ENCODE assay signal across 9 cellular contexts in the genomic region with DNA sequence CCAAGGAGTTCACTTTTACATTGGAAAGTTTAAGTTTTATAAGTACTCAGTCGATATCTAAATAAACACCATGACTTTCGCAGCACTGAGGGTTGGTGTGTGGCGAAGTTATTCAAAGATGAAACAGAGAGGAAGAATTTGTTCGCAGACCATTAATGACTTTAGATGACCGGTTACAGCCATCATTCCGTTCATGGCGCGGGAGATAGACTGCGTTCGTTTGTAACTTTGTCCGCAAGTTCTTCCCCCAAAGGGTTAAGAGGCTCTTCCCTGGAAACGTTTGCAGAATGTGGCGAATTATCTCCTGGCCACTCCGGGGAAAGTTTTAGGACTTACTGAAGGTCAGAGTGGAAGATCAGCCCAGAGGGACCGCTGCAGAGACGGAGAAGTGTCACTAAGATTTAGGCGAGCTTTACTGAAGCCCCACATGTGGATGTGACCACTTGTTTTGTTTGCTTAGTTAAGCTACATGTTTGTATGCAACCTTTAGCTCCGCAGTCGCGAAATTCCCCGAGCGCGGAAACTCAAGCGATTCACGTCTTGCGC. TPM values are rescaled to one million over a fixed set of nuclear protein-coding genes. Genes with fewer than 3 reads are reported as not detected.
DNase-seq lines count a peak whose midpoint lies in the region; ATAC-seq, FAIRE-seq and TF ChIP-seq lines count a peak whose summit lies in the region.
"Had no signal": no experiment of that assay in that cellular context is flagged by ENCODE, and none has a peak within 500 bp of the region (broad histone marks: within the 10 kb centered on the region; RNA-seq: fewer than 3 reads in every experiment).

No MANE protein-coding gene starts in this region.

- no peak for TF ChIP-seq CTCF in AG09309 (IDR thresholded peaks at IDR 0.05; ENCODE audit: control insufficient read depth, insufficient read depth, low read depth, low read length, missing control alignments)
- no peak for TF ChIP-seq CTCF in HCT116 (IDR thresholded peaks at IDR 0.05 in 2 of 3, conservative IDR thresholded peaks at IDR 0.05 in 1 of 3; ENCODE audit: borderline replicate concordance in 1 of 3, insufficient read depth in 1 of 3, low read depth in 2 of 3, low read length in 2 of 3)
- TF ChIP-seq CTCF in mammary epithelial cell (conservative IDR thresholded peaks at IDR 0.05 in 1 of 2, IDR thresholded peaks at IDR 0.05 in 1 of 2; ENCODE audit: extremely low read depth in 1 of 2, insufficient read depth in 1 of 2, low read depth in 1 of 2, low read length in 2 of 2) = no peak
- no peak for TF ChIP-seq CTCF in transverse colon (IDR thresholded peaks at IDR 0.05)
- no peak for TF ChIP-seq CTCF in kidney (IDR thresholded peaks at IDR 0.05; ENCODE audit: borderline replicate concordance, extremely low read depth, insufficient read depth)

- DNase-seq in AG09309 (ENCODE audit: low read depth) = no peak
- no peak for DNase-seq in HCT116 (ENCODE audit: low read depth, low spot score)
- DNase-seq in mammary epithelial cell = no peak
- DNase-seq in memory B cell (ENCODE audit: low spot score in 2 of 2) = peak in 1 of 2 donors; percentile 14
- no peak for DNase-seq in transverse colon
- DNase-seq in kidney = no peak
- DNase-seq in T-cell = no peak
- DNase-seq in stimulated activated CD4-positive, alpha-beta T cell treated with anti-CD3 and anti-CD28 coated beads, Interleukin-12 subunit alpha, Interleukin-12 subunit beta, amount 100 ng/mL, for 4 hours = no peak

- H3K9me3 ChIP-seq in HCT116 (ENCODE audit: control insufficient read depth in 1 of 2, insufficient read depth in 1 of 2, low read depth in 1 of 2, low read length in 2 of 2) = no peaks in the 10 kb centered on the region
- no peaks in the 10 kb centered on the region for H3K9me3 ChIP-seq in mammary epithelial cell (replicated peaks; ENCODE audit: insufficient read depth, low read length)
- H3K9me3 ChIP-seq in transverse colon = no peaks in the 10 kb centered on the region
- H3K9me3 ChIP-seq in kidney (ENCODE audit: control insufficient read depth in 1 of 2, low read length in 2 of 2) = peaks cover 0 to 2% of the 10 kb centered on the region in 2 donors
- H3K9me3 ChIP-seq: upper lobe of left lung had no signal

- dilution Hi-C loops in mammary epithelial cell (cut with HindIII; ENCODE audit: low sequenced_read_pairs) = no loop called here

- H2AFZ ChIP-seq in HCT116 (ENCODE audit: low read depth, low read length, poor library complexity, severe bottlenecking) = peak overlapping the region; percentile 62
- peak overlapping the region; percentile 85 for H2AFZ ChIP-seq in mammary epithelial cell (ENCODE audit: low read depth, low read length)

- TF ChIP-seq POLR2A in HCT116 (IDR thresholded peaks at IDR 0.05; ENCODE audit: borderline replicate concordance, extremely low read depth, insufficient read depth, insufficient read length) (no peak), transverse colon (IDR thresholded peaks at IDR 0.05) (no peak)

- H3K9ac ChIP-seq in HCT116 (ENCODE audit: low read length) (peak overlapping the region; percentile 61), mammary epithelial cell (ENCODE audit: insufficient read depth, low read length) (no peak overlapping the region), kidney (ENCODE audit: low read length in 2 of 2) (no peak overlapping the region)

- no peak for TF ChIP-seq EP300 in transverse colon (IDR thresholded peaks at IDR 0.05; ENCODE audit: low read depth)

- FAIRE-seq in kidney (lab: Jason Lieb, UNC) = no peak

- H3K27me3 Mint-ChIP-seq in memory B cell (peaks cover 26% of the 10 kb centered on the region), T-cell (peaks cover 51 to 78% of the 10 kb centered on the region in 2 donors)

- H3K27ac ChIP-seq in HCT116 (ENCODE audit: low read depth, low read length) (no peak overlapping the region), mammary epithelial cell (ENCODE audit: insufficient read depth, low read depth, low read length) (no peak overlapping the region), transverse colon (no peak overlapping the region), kidney (ENCODE audit: low read depth in 2 of 2, low read length in 2 of 2) (no peak overlapping the region)
- H3K27ac ChIP-seq: upper lobe of left lung had no signal

- H3K4me3 Mint-ChIP-seq in memory B cell (no peak overlapping the region), T-cell (peak overlapping the region in 1 of 3 donors; percentile 19)

- in situ Hi-C loops in mammary epithelial cell (cut with MboI; ENCODE audit: low sequenced_read_pairs in 2 of 2) = no loop called here
- in situ Hi-C loops in transverse colon (cut with MboI; ENCODE audit: low pct_ligation_motif_present in 1 of 4, low pct_unique_long_range_greater_than_20kb in 1 of 4, low sequenced_read_pairs in 3 of 4) = no loop called here

- H3K36me3 Mint-ChIP-seq in memory B cell (no peaks in the 10 kb centered on the region), T-cell (peaks cover 10% of the 10 kb centered on the region)

- POLR2A ChIA-PET in HCT116 (lab: Charles Lee) = interaction anchor here (1.2 to 1.4 kb wide), 2 partner anchors 232 to 235 kb away, joined by 4 read pairs; no protein-coding TSS in a partner anchor
- POLR2A ChIA-PET in T-cell (lab: Charles Lee) = no interaction called here

- H4K20me1 ChIP-seq in HCT116 (ENCODE audit: insufficient read depth) (no peaks in the 10 kb centered on the region), mammary epithelial cell (ENCODE audit: insufficient read depth, low read length) (no peaks in the 10 kb centered on the region)

- no peaks in the 10 kb centered on the region for H3K9me2 ChIP-seq in HCT116 (ENCODE audit: insufficient read depth)

- H3K79me2 ChIP-seq in HCT116 (ENCODE audit: insufficient read depth, low read length) (peaks cover 11% of the 10 kb centered on the region), mammary epithelial cell (ENCODE audit: insufficient read depth, low read length) (peaks cover 19% of the 10 kb centered on the region)

- no peaks in the 10 kb centered on the region for H3K9me3 Mint-ChIP-seq in memory B cell
- peaks cover 0 to 6% (median 0%) of the 10 kb centered on the region in 3 donors for H3K9me3 Mint-ChIP-seq in T-cell

- peaks cover 8% of the 10 kb centered on the region for H3K4me1 Mint-ChIP-seq in memory B cell
- peaks cover 15 to 27% (median 18%) of the 10 kb centered on the region in 3 donors for H3K4me1 Mint-ChIP-seq in T-cell

- H3K36me3 ChIP-seq in HCT116 (ENCODE audit: control insufficient read depth in 1 of 2, insufficient read depth in 2 of 2, low read length in 2 of 2) (no peaks in the 10 kb centered on the region), mammary epithelial cell (ENCODE audit: insufficient read depth, low read length) (no peaks in the 10 kb centered on the region), transverse colon (no peaks in the 10 kb centered on the region), kidney (ENCODE audit: control insufficient read depth in 1 of 2, insufficient read depth in 2 of 2, low read length in 2 of 2) (no peaks in the 10 kb centered on the region)
- H3K36me3 ChIP-seq: upper lobe of left lung had no signal

- intact Hi-C loops in HCT116 (cut with micrococcal nuclease) = loop anchor here (2.0 to 10.0 kb wide), 4 partner anchors 313 to 530 kb away; a partner anchor contains a TSS
- intact Hi-C loops in mammary epithelial cell (cut with micrococcal nuclease) = loop anchor here (1.0 to 2.0 kb wide), 2 partner anchors 152 to 234 kb away; no protein-coding TSS in a partner anchor
- intact Hi-C loops in transverse colon (cut with DNase I; ENCODE audit: low total_unique reads) = loop anchor here (5.0 kb wide), 1 partner anchor 233 kb away; no protein-coding TSS in a partner anchor
- intact Hi-C loops in kidney (cut with DNase I) = loop anchor here (10.0 kb wide), 1 partner anchor 146 kb away; no protein-coding TSS in a partner anchor

- H3K27me3 ChIP-seq in HCT116 (ENCODE audit: insufficient read depth, low read length) (no peaks in the 10 kb centered on the region), mammary epithelial cell (ENCODE audit: insufficient read depth, low read length) (peaks cover 3% of the 10 kb centered on the region), transverse colon (peaks cover 89% of the 10 kb centered on the region)

- BruUV-seq in HCT116 (replicated peaks; lab: Mats Ljungman, UMichigan) = no TSS peak
- BruUV-seq in mammary epithelial cell (replicated peaks; lab: Mats Ljungman, UMichigan) = no TSS peak

- H3K27ac Mint-ChIP-seq in memory B cell = peak overlapping the region; percentile 55
- H3K27ac Mint-ChIP-seq in T-cell = peak overlapping the region in 1 of 2 donors; percentile 72

- TF ChIP-seq RAD21 in HCT116 (IDR thresholded peaks at IDR 0.05; ENCODE audit: low read depth) = no peak

- H3K4me3 ChIP-seq in AG09309 (ENCODE audit: control insufficient read depth, low read depth, low read length) (peak overlapping the region; percentile 60), HCT116 (replicated peaks in 1 of 2; ENCODE audit: low read depth in 1 of 2, low read length in 2 of 2) (peak overlapping the region; percentile 37 to 52), mammary epithelial cell (replicated peaks in 1 of 3; ENCODE audit: insufficient read depth in 1 of 3, low read depth in 2 of 3, low read length in 3 of 3) (peak overlapping the region; percentile 40 to 49 (median 43)), transverse colon (no peak overlapping the region), kidney (ENCODE audit: low read length in 2 of 2) (peak overlapping the region in 1 of 2 donors; percentile 22)
- H3K4me3 ChIP-seq: upper lobe of left lung had no signal

- no peak for ATAC-seq in HCT116
- no peak for ATAC-seq in memory B cell (ENCODE audit: low read depth)
- ATAC-seq in T-cell (replicated peaks in 1 of 4) = no peak

- RAD21 ChIA-PET in HCT116 (lab: Charles Lee; ENCODE audit: low non-redundant PET in 1 of 2, low total read pairs in 2 of 2, uncharacterized antibody in 2 of 2, unreplicated experiment in 2 of 2) = interaction anchor here in 1 of 2 experiments (0.7 to 1.3 kb wide), 3 partner anchors 208 to 235 kb away, joined by 3 to 9 read pairs (median 4); no protein-coding TSS in a partner anchor

- 30% methylated on average over 16 of the region's 26 CpGs for WGBS in mammary epithelial cell (ENCODE audit: low coverage, missing lambda C conversion rate)
- 14 to 23% methylated on average over 16 to 26 of the region's 26 CpGs for WGBS in transverse colon (ENCODE audit: low coverage in 1 of 2), 2 donors

- H3K4me1 ChIP-seq in HCT116 (ENCODE audit: control insufficient read depth in 1 of 2, insufficient read depth in 2 of 2, low read length in 2 of 2) = peaks cover 8 to 35% of the 10 kb centered on the region in 2 experiments; a peak in 3 of 4 replicates
- H3K4me1 ChIP-seq in mammary epithelial cell (ENCODE audit: insufficient read depth, low read length) = peaks cover 18% of the 10 kb centered on the region
- peaks cover 0 to 24% (median 22%) of the 10 kb centered on the region in 4 donors for H3K4me1 ChIP-seq in transverse colon
- H3K4me1 ChIP-seq in kidney (ENCODE audit: control insufficient read depth in 1 of 2, insufficient read depth in 1 of 2, low read depth in 1 of 2, low read length in 2 of 2) = peaks cover 0 to 4% of the 10 kb centered on the region in 2 donors

- CTCF ChIA-PET in HCT116 (lab: Charles Lee) = interaction anchor here (1.0 to 1.4 kb wide), 14 partner anchors 10 to 530 kb away, joined by 3 to 22 read pairs (median 4); no protein-coding TSS in a partner anchor
- CTCF ChIA-PET in mammary epithelial cell (lab: Charles Lee; ENCODE audit: low non-redundant PET) = interaction anchor here (0.6 to 0.8 kb wide), 2 partner anchors 86 to 234 kb away, joined by 7 to 9 read pairs; no protein-coding TSS in a partner anchor
- CTCF ChIA-PET in T-cell (lab: Charles Lee) = interaction anchor here (0.6 to 4.0 kb wide), 7 partner anchors 10 to 367 kb away, joined by 3 to 27 read pairs (median 4); no protein-coding TSS in a partner anchor

- peak overlapping the region; percentile 79 for H3K4me2 ChIP-seq in HCT116 (ENCODE audit: low read length)
- H3K4me2 ChIP-seq in mammary epithelial cell (ENCODE audit: insufficient read depth, low read depth, low read length) = peak overlapping the region; percentile 98

RNA-seq across cellular contexts. Expression of a gene that starts 2.2 kb away (rescaled TPM):
- total RNA-seq in HCT116 (2021; ENCODE audit: unreplicated experiment) (26.8 TPM), mammary epithelial cell (10 to 100 TPM in 1 of 2 donors, 1 to 10 TPM in 1; 1.2 to 58.1 TPM), transverse colon (not detected), kidney (5.9 TPM), T-cell (under 1 TPM in 3 of 5 donors, not detected in 2; 0.20 to 0.68 (median 0.39) TPM)
- 14.1 and 15.8 TPM in 2 replicates for polyA plus RNA-seq in HCT116 (2012)
- polyA plus RNA-seq in mammary epithelial cell (4.3 TPM), kidney (ENCODE audit: insufficient read depth, low read depth, low replicate concordance) (2.5 TPM)
- 6.3 TPM for polyA minus RNA-seq in mammary epithelial cell

RNA-seq across cellular contexts. Expression of a gene that starts 47.5 kb away (rescaled TPM):
- total RNA-seq in HCT116 (2021; ENCODE audit: unreplicated experiment) = 868 TPM
- 624 and 797 TPM in 2 replicates for polyA plus RNA-seq in HCT116 (2012)
- 100 to 1,000 TPM; 365 to 681 TPM for total RNA-seq in mammary epithelial cell
- polyA plus RNA-seq in mammary epithelial cell = 522 TPM
- 321 TPM for polyA minus RNA-seq in mammary epithelial cell
- total RNA-seq in transverse colon = 100 to 1,000 TPM; 312 to 416 (median 396) TPM
- total RNA-seq in kidney = 446 TPM
- polyA plus RNA-seq in kidney (ENCODE audit: insufficient read depth, low read depth, low replicate concordance) = 526 TPM
- 100 to 1,000 TPM; 585 to 688 (median 639) TPM for total RNA-seq in T-cell

Comparison
In these comparisons a context has a peak if more than half of its experiments do, and no peak if none do; other contexts are left out.
1. H3K4me3 ChIP-seq: peak in AG09309 (single experiment), HCT116 (2 of 2) and mammary epithelial cell (3 of 3); none in transverse colon (0 of 4).